ENCODE assay signal across 1 cellular context in the genomic region with DNA sequence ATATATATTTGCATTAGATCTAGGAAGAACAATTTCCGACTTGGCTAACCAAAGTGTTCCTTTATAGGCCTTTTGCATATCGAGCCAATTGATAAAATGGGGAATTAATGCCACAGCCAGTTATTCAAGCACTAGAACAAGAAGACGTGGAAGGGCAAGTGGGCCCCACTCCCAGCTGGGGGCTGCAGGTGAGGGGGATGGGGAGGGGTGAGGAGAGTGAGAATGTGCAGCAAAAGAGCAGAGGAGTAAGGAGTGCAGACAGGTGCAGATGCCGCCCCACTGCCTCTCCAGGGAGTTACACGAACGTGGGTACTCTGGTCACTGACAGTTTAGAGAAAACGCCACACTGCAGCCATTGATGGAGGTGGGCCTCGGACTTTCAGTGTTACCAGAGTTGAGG.
TF ChIP-seq lines count a peak whose summit lies in the region.

No MANE protein-coding gene starts in this region.

TF ChIP-seq in HepG2, 621 proteins besides CTCF, POLR2A, EP300 and RAD21 (continued from another document):
- TF ChIP-seq, protein P1, sequence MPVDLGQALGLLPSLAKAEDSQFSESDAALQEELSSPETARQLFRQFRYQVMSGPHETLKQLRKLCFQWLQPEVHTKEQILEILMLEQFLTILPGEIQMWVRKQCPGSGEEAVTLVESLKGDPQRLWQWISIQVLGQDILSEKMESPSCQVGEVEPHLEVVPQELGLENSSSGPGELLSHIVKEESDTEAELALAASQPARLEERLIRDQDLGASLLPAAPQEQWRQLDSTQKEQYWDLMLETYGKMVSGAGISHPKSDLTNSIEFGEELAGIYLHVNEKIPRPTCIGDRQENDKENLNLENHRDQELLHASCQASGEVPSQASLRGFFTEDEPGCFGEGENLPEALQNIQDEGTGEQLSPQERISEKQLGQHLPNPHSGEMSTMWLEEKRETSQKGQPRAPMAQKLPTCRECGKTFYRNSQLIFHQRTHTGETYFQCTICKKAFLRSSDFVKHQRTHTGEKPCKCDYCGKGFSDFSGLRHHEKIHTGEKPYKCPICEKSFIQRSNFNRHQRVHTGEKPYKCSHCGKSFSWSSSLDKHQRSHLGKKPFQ (CRISPR knock-in tag; IDR thresholded peaks at IDR 0.05; ENCODE audit: insufficient replicate concordance), result no peak
- TF ChIP-seq ETV5 (CRISPR knock-in tag; IDR thresholded peaks at IDR 0.05; ENCODE audit: borderline replicate concordance), result no peak
